In the genomic region with DNA sequence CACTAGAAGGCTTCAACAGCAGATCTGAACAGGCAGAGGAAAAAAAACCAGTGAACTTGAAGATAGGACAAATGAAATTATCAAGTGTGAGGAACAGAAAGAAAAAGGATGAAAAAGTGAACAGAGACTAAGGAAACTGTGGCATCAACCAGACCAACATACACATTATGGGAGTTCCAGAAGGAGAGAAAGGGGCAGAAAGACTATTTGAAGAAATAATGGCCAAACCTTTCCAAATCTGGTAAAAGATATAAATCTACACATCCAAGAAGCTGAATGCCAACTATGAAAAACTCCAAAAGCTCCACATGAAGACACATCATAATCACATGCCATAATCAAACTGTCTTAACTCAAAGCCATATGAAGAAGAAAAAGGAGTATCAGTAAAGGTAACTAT, we compare ENCODE assay signal across 19 cellular contexts.
DNase-seq lines count a peak whose midpoint lies in the region; ATAC-seq and TF ChIP-seq lines count a peak whose summit lies in the region.
"Had no signal": no experiment of that assay in that cellular context is flagged by ENCODE, and none has a peak within 500 bp of the region (broad histone marks: within the 10 kb centered on the region; RNA-seq: fewer than 3 reads in every experiment).

No MANE protein-coding gene starts in this region.

- CTCF ChIA-PET in CD4-positive, alpha-beta T cell (lab: Charles Lee) = interaction anchor here (0.8 kb wide), 1 partner anchor 13 kb away, joined by 3 read pairs; no protein-coding TSS in a partner anchor

- TF ChIP-seq CTCF in CD14-positive monocyte (IDR thresholded peaks at IDR 0.05) = no peak
- TF ChIP-seq CTCF in neutrophil (IDR thresholded peaks at IDR 0.05) = no peak
- TF ChIP-seq CTCF in CD4-positive, alpha-beta T cell (IDR thresholded peaks at IDR 0.05) = no peak

- H3K9me3 Mint-ChIP-seq in activated T-cell treated with anti-CD3 and anti-CD28 coated beads, Interleukin-2, amount 50 U/mL, for 72 hours = peaks cover 4 to 9% of the 10 kb centered on the region in 2 donors
- peaks cover 0 to 4% (median 0%) of the 10 kb centered on the region in 7 donors for H3K9me3 Mint-ChIP-seq in CD14-positive monocyte
- H3K9me3 Mint-ChIP-seq in central memory CD8-positive, alpha-beta T cell = peaks cover 9% of the 10 kb centered on the region
- peaks cover 8% of the 10 kb centered on the region for H3K9me3 Mint-ChIP-seq in CD4-positive, alpha-beta T cell
- H3K9me3 Mint-ChIP-seq: GM23338 had no signal

- peaks cover 15 to 32% of the 10 kb centered on the region in 2 donors for H3K36me3 Mint-ChIP-seq in activated T-cell treated with anti-CD3 and anti-CD28 coated beads, Interleukin-2, amount 50 U/mL, for 72 hours (ENCODE audit: insufficient read depth in 2 of 2)
- peaks cover 50 to 61% of the 10 kb centered on the region in 2 donors for H3K36me3 Mint-ChIP-seq in CD14-positive monocyte
- peaks cover 39% of the 10 kb centered on the region for H3K36me3 Mint-ChIP-seq in central memory CD8-positive, alpha-beta T cell (ENCODE audit: insufficient read depth)
- H3K36me3 Mint-ChIP-seq in CD4-positive, alpha-beta T cell (ENCODE audit: low read depth) = peaks cover 92% of the 10 kb centered on the region

- H3K36me3 ChIP-seq in neutrophil = peaks cover 47% of the 10 kb centered on the region

- no peak for DNase-seq in activated T-cell treated with anti-CD3 and anti-CD28 coated beads, Interleukin-2, amount 50 U/mL, for 72 hours
- DNase-seq in activated T-cell treated with anti-CD3 and anti-CD28 coated beads for 4 hours = no peak
- no peak for DNase-seq in CD14-positive monocyte (ENCODE audit: low spot score)
- DNase-seq in central memory CD8-positive, alpha-beta T cell (ENCODE audit: low spot score in 2 of 2) = no peak
- no peak for DNase-seq in CD4-positive, alpha-beta T cell
- DNase-seq: AML-193; Calu3; CD8-positive, alpha-beta T cell; DMS 273 treated with DMSO at 0.1 percent for 48 hours; GDM1; HCEC 1CT; HFFc6 had no signal

- H3K27me3 ChIP-seq in neutrophil = no peaks in the 10 kb centered on the region
- H3K27me3 ChIP-seq in CD4-positive, alpha-beta T cell (ENCODE audit: control insufficient read depth, insufficient read depth, low read length) = no peaks in the 10 kb centered on the region

- no peaks in the 10 kb centered on the region for H3K9me3 ChIP-seq in neutrophil
- H3K9me3 ChIP-seq in CD4-positive, alpha-beta T cell (ENCODE audit: control insufficient read depth, low read length) = peaks cover 8% of the 10 kb centered on the region
- H3K9me3 ChIP-seq: A549 had no signal

- no peaks in the 10 kb centered on the region for H3K4me1 Mint-ChIP-seq in activated T-cell treated with anti-CD3 and anti-CD28 coated beads, Interleukin-2, amount 50 U/mL, for 72 hours (ENCODE audit: low read depth)
- no peaks in the 10 kb centered on the region for H3K4me1 Mint-ChIP-seq in CD14-positive monocyte
- peaks cover 32% of the 10 kb centered on the region for H3K4me1 Mint-ChIP-seq in central memory CD8-positive, alpha-beta T cell
- peaks cover 17% of the 10 kb centered on the region for H3K4me1 Mint-ChIP-seq in CD4-positive, alpha-beta T cell (ENCODE audit: low read depth)
- H3K4me1 Mint-ChIP-seq: GM23338 had no signal

- H3K27me3 Mint-ChIP-seq in activated T-cell treated with anti-CD3 and anti-CD28 coated beads, Interleukin-2, amount 50 U/mL, for 72 hours (ENCODE audit: low read depth) = no peaks in the 10 kb centered on the region
- H3K27me3 Mint-ChIP-seq in CD14-positive monocyte (ENCODE audit: low read depth in 3 of 3) = no peaks in the 10 kb centered on the region
- no peaks in the 10 kb centered on the region for H3K27me3 Mint-ChIP-seq in central memory CD8-positive, alpha-beta T cell
- H3K27me3 Mint-ChIP-seq in CD4-positive, alpha-beta T cell = no peaks in the 10 kb centered on the region
- H3K27me3 Mint-ChIP-seq: IgD-negative memory B cell had no signal

- intact Hi-C loops in CD14-positive monocyte (cut with micrococcal nuclease) = loop anchor here in 1 of 2 donors (10.0 kb wide), 1 partner anchor 47 kb away; no protein-coding TSS in a partner anchor
- intact Hi-C loops in CD4-positive, alpha-beta T cell (cut with DNase I, micrococcal nuclease) = loop anchor here in 1 of 2 experiments (2.0 kb wide), 1 partner anchor 71 kb away; no protein-coding TSS in a partner anchor

- H3K4me3 Mint-ChIP-seq in activated T-cell treated with anti-CD3 and anti-CD28 coated beads, Interleukin-2, amount 50 U/mL, for 72 hours = no peak overlapping the region
- H3K4me3 Mint-ChIP-seq in CD14-positive monocyte = no peak overlapping the region
- no peak overlapping the region for H3K4me3 Mint-ChIP-seq in central memory CD8-positive, alpha-beta T cell
- no peak overlapping the region for H3K4me3 Mint-ChIP-seq in CD4-positive, alpha-beta T cell
- H3K4me3 Mint-ChIP-seq: CD8-positive, alpha-beta T cell; GM23338; HFFc6; IgD-negative memory B cell had no signal

- ATAC-seq in activated T-cell treated with anti-CD3 and anti-CD28 coated beads, Interleukin-2, amount 50 U/mL, for 72 hours (replicated peaks in 1 of 2) = no peak
- ATAC-seq in central memory CD8-positive, alpha-beta T cell (replicated peaks; ENCODE audit: extremely low read depth, poor library complexity, severe bottlenecking) = no peak
- no peak for ATAC-seq in HG02759 (IDR thresholded peaks at IDR 0.05; ENCODE audit: unreplicated experiment)
- no peak for ATAC-seq in CD4-positive, alpha-beta T cell (ENCODE audit: poor library complexity)
- ATAC-seq: A549; CD8-positive, alpha-beta T cell; GM23338 had no signal

- H3K27ac Mint-ChIP-seq in activated T-cell treated with anti-CD3 and anti-CD28 coated beads, Interleukin-2, amount 50 U/mL, for 72 hours = peak overlapping the region; percentile 1
- H3K27ac Mint-ChIP-seq in CD14-positive monocyte = peak overlapping the region in 5 of 7 donors; percentile 1 to 66 (median 33)
- peak overlapping the region; percentile 60 for H3K27ac Mint-ChIP-seq in central memory CD8-positive, alpha-beta T cell (ENCODE audit: low read depth)
- H3K27ac Mint-ChIP-seq in CD4-positive, alpha-beta T cell = no peak overlapping the region
- H3K27ac Mint-ChIP-seq: CD8-positive, alpha-beta T cell; GM23338; HFFc6; IgD-negative memory B cell had no signal

- no peak overlapping the region for H3K4me3 ChIP-seq in neutrophil (ENCODE audit: low read depth in 1 of 2, low read length in 1 of 2)
- H3K4me3 ChIP-seq: A549, GM23338 had no signal

- H3K27ac ChIP-seq in neutrophil = peak overlapping the region; percentile 9
- no peak overlapping the region for H3K27ac ChIP-seq in CD4-positive, alpha-beta T cell (ENCODE audit: low read depth, low read length)
- H3K27ac ChIP-seq: 22Rv1, A549, C4-2B had no signal

- POLR2A ChIA-PET in CD4-positive, alpha-beta T cell (lab: Charles Lee) = no interaction called here

- no peaks in the 10 kb centered on the region for H3K4me1 ChIP-seq in neutrophil (ENCODE audit: control insufficient read depth in 1 of 2, insufficient read depth in 1 of 2, low read depth in 1 of 2, low read length in 1 of 2)
- H3K4me1 ChIP-seq: A549 had no signal
